In genomic region chr5:67983251-67983941, GRCh38 we compare ENCODE assay signal across 1 cellular context.
TF ChIP-seq lines count a peak whose summit lies in the region.

No MANE protein-coding gene starts in this region.

TF ChIP-seq in HCT116, 20 proteins besides CTCF, POLR2A, EP300 and RAD21 (continued from another document):
- no peak for TF ChIP-seq REST (IDR thresholded peaks at IDR 0.05; ENCODE audit: low read depth)
- peak; percentile 77 for TF ChIP-seq FOSL1 (IDR thresholded peaks at IDR 0.05; ENCODE audit: low read depth)
- no peak for TF ChIP-seq ZNF274 (IDR thresholded peaks at IDR 0.05; ENCODE audit: low read depth, low read length)
- TF ChIP-seq EZH2phosphoT487 (IDR thresholded peaks at IDR 0.05; ENCODE audit: borderline replicate concordance) = no peak
- no peak for TF ChIP-seq SIN3A (IDR thresholded peaks at IDR 0.05; ENCODE audit: low read depth)
- TF ChIP-seq EGR1 (IDR thresholded peaks at IDR 0.05; ENCODE audit: low read depth) = no peak
